8 cellular contexts compared by ENCODE assay signal in the genomic region with DNA sequence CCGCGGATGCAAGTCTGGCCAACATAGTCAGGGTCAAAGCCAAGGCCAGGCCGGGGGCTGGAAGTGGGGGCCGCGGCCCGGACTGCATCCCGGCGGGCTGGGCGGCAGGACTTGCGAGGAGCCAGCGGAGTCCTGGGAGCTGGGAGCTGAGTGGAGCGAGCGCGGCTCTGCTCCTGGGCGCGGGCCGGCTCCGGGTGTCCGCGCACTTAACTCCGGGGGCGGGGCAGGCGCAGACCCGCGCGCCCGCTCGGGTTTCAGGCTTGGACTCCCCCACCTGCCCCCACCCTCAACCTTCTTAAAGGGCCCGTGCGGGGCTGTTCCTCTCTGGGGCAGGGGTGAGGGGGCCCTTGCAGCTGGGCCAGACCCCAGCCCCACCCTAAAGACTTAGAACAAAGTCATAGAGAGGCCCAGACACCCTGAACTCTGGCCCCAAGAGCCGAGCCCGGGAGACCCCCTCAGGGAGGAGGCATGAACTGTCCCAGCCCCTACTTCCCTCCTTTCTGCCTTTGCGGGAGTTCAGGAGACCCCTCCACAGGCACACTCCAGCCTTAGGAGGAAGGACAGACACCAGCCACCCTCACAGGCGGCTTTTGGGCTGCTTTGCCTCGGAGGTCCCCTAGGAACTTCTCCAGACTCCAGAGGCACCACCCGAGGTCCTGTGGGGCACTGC. TPM values are rescaled to one million over a fixed set of nuclear protein-coding genes. Genes with fewer than 3 reads are reported as not detected.
DNase-seq lines count a peak whose midpoint lies in the region; ATAC-seq, FAIRE-seq and TF ChIP-seq lines count a peak whose summit lies in the region.

A gene with protein sequence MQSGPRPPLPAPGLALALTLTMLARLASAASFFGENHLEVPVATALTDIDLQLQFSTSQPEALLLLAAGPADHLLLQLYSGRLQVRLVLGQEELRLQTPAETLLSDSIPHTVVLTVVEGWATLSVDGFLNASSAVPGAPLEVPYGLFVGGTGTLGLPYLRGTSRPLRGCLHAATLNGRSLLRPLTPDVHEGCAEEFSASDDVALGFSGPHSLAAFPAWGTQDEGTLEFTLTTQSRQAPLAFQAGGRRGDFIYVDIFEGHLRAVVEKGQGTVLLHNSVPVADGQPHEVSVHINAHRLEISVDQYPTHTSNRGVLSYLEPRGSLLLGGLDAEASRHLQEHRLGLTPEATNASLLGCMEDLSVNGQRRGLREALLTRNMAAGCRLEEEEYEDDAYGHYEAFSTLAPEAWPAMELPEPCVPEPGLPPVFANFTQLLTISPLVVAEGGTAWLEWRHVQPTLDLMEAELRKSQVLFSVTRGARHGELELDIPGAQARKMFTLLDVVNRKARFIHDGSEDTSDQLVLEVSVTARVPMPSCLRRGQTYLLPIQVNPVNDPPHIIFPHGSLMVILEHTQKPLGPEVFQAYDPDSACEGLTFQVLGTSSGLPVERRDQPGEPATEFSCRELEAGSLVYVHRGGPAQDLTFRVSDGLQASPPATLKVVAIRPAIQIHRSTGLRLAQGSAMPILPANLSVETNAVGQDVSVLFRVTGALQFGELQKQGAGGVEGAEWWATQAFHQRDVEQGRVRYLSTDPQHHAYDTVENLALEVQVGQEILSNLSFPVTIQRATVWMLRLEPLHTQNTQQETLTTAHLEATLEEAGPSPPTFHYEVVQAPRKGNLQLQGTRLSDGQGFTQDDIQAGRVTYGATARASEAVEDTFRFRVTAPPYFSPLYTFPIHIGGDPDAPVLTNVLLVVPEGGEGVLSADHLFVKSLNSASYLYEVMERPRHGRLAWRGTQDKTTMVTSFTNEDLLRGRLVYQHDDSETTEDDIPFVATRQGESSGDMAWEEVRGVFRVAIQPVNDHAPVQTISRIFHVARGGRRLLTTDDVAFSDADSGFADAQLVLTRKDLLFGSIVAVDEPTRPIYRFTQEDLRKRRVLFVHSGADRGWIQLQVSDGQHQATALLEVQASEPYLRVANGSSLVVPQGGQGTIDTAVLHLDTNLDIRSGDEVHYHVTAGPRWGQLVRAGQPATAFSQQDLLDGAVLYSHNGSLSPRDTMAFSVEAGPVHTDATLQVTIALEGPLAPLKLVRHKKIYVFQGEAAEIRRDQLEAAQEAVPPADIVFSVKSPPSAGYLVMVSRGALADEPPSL (N-terminal part only) (minus strand): TSS at position 181 of the 670 bp plus-strand sequence. CDS start 93 bp downstream, at position 88.

- H3K79me2 ChIP-seq in H9 (ENCODE audit: insufficient read depth, low read length) = no peaks in the 10 kb centered on the region
- H3K79me2 ChIP-seq in astrocyte (ENCODE audit: insufficient read depth, low read length) = peaks cover 27% of the 10 kb centered on the region

- H3K9me3 ChIP-seq in H9 (ENCODE audit: control insufficient read depth, low read depth, low read length) (no peaks in the 10 kb centered on the region), astrocyte (ENCODE audit: insufficient read depth, low read depth, low read length) (no peaks in the 10 kb centered on the region), small intestine (ENCODE audit: control insufficient read depth, low read depth) (no peaks in the 10 kb centered on the region)

- H2AFZ ChIP-seq in H9 (ENCODE audit: low read length) (peak within 1 kb of the TSS; percentile 52), astrocyte (ENCODE audit: low read depth, low read length) (peak within 1 kb of the TSS; percentile 75)

- H3K56ac ChIP-seq in H9 (ENCODE audit: insufficient read length, low read depth, low read length) = no peak within 1 kb of the TSS

- ATAC-seq in activated naive CD8-positive, alpha-beta T cell treated with anti-CD3 and anti-CD28 coated beads, Interleukin-2, amount 50 U/mL, for 24 hours = no peak
- ATAC-seq in GM21825 (IDR thresholded peaks at IDR 0.05; ENCODE audit: unreplicated experiment) = no peak

- H3K27me3 ChIP-seq in H9 (ENCODE audit: insufficient read depth, low read length) = no peaks in the 10 kb centered on the region
- no peaks in the 10 kb centered on the region for H3K27me3 ChIP-seq in astrocyte (ENCODE audit: insufficient read depth, low read length)
- peaks cover 5 to 6% of the 10 kb centered on the region in 2 donors for H3K27me3 ChIP-seq in small intestine (ENCODE audit: control insufficient read depth in 2 of 2, insufficient read depth in 2 of 2, low read length in 2 of 2)

- H3K4me3 Mint-ChIP-seq in H9 = peak within 1 kb of the TSS; percentile 47 to 72
- peak within 1 kb of the TSS; percentile 71 for H3K4me3 Mint-ChIP-seq in astrocyte (ENCODE audit: unreplicated experiment)
- H3K4me3 Mint-ChIP-seq in activated naive CD8-positive, alpha-beta T cell treated with anti-CD3 and anti-CD28 coated beads, Interleukin-2, amount 50 U/mL, for 24 hours = no peak within 1 kb of the TSS

- DNase-seq in H9 (peak; percentile 57), astrocyte (ENCODE audit: low read depth) (peak; percentile 68), small intestine (no peak), 8988T (no peak), NCI-H1694 (lab: John Stamatoyannopoulos, UW) (no peak)
- DNase-seq in activated naive CD8-positive, alpha-beta T cell treated with anti-CD3 and anti-CD28 coated beads, Interleukin-2, amount 50 U/mL, for 24 hours = no peak

- FAIRE-seq in astrocyte (lab: Jason Lieb, UNC) (no peak), small intestine (lab: Jason Lieb, UNC) (no peak)

- peak within 1 kb of the TSS; percentile 17; the same call in 1 of the 2 replicates for H3K14ac ChIP-seq in H9 (ENCODE audit: insufficient read depth, low read length)

- H3K4me1 ChIP-seq in H9 (ENCODE audit: insufficient read depth, low read length) (peaks cover 8% of the 10 kb centered on the region), astrocyte (ENCODE audit: insufficient read depth, low read length) (peaks cover 21% of the 10 kb centered on the region), small intestine (ENCODE audit: control insufficient read depth in 2 of 2, insufficient read depth in 1 of 2, low read depth in 1 of 2, low read length in 1 of 2) (no peaks in the 10 kb centered on the region)

- no peak within 1 kb of the TSS for H2BK5ac ChIP-seq in H9 (ENCODE audit: insufficient read length, low read length)

- H3K4ac ChIP-seq in H9 (ENCODE audit: low read depth, low read length) = no peak within 1 kb of the TSS

- H3K9ac ChIP-seq in H9 (ENCODE audit: extremely low read depth, insufficient read length, low read length) (no peak within 1 kb of the TSS), astrocyte (ENCODE audit: low read length) (peak within 1 kb of the TSS; percentile 90)

- peak within 1 kb of the TSS in 1 of 3 experiments; percentile 57; a peak in 2 of 7 replicates for H3K27ac Mint-ChIP-seq in H9
- peak within 1 kb of the TSS; percentile 41 for H3K27ac Mint-ChIP-seq in astrocyte (ENCODE audit: unreplicated experiment)
- H3K27ac Mint-ChIP-seq in activated naive CD8-positive, alpha-beta T cell treated with anti-CD3 and anti-CD28 coated beads, Interleukin-2, amount 50 U/mL, for 24 hours = no peak within 1 kb of the TSS

- H3K23ac ChIP-seq in H9 (ENCODE audit: insufficient read length, low read depth, low read length) = no peak within 1 kb of the TSS

- no peaks in the 10 kb centered on the region for H3K36me3 ChIP-seq in astrocyte (ENCODE audit: insufficient read depth, low read length)
- no peaks in the 10 kb centered on the region for H3K36me3 ChIP-seq in small intestine (ENCODE audit: control insufficient read depth in 2 of 2, insufficient read depth in 2 of 2, low read length in 2 of 2)

- H3K4me1 Mint-ChIP-seq in H9 (peaks cover 12 to 20% of the 10 kb centered on the region in 2 experiments), astrocyte (ENCODE audit: low read depth, unreplicated experiment) (peaks cover 13% of the 10 kb centered on the region)
- no peaks in the 10 kb centered on the region for H3K4me1 Mint-ChIP-seq in activated naive CD8-positive, alpha-beta T cell treated with anti-CD3 and anti-CD28 coated beads, Interleukin-2, amount 50 U/mL, for 24 hours

- H3K4me3 ChIP-seq in astrocyte (ENCODE audit: insufficient read depth, low read depth, low read length) (peak within 1 kb of the TSS; percentile 75), iPS-11a (ENCODE audit: low read depth, low read length) (peak within 1 kb of the TSS; percentile 20), small intestine (ENCODE audit: low read depth in 1 of 2, low read length in 2 of 2) (peak within 1 kb of the TSS; percentile 5 to 22)

- no peaks in the 10 kb centered on the region for H3K23me2 ChIP-seq in H9 (ENCODE audit: insufficient read length, low read depth, low read length, poor library complexity, severe bottlenecking)

- no peak within 1 kb of the TSS for H3K27ac ChIP-seq in H9 (ENCODE audit: insufficient read length, low read depth, low read length)
- H3K27ac ChIP-seq in astrocyte (ENCODE audit: low read depth, low read length) = peak within 1 kb of the TSS; percentile 71
- H3K27ac ChIP-seq in small intestine (ENCODE audit: low read depth in 1 of 2, low read length in 1 of 2) = peak within 1 kb of the TSS in 1 of 2 donors; percentile 81

- H4K20me1 ChIP-seq in H9 (ENCODE audit: control insufficient read depth, insufficient read depth, insufficient read length) (no peaks in the 10 kb centered on the region), astrocyte (ENCODE audit: insufficient read depth, low read length) (peaks cover 11% of the 10 kb centered on the region)

- no peak for TF ChIP-seq CTCF in H9 (conservative IDR thresholded peaks at IDR 0.05)
- no peak for TF ChIP-seq CTCF in astrocyte (IDR thresholded peaks at IDR 0.05; ENCODE audit: insufficient read depth, low read depth, low read length)

- peak within 1 kb of the TSS; percentile 36 for H2BK12ac ChIP-seq in H9 (ENCODE audit: insufficient read length, low read depth, low read length)

- H2BK20ac ChIP-seq in H9 (ENCODE audit: low read depth, low read length, poor library complexity, severe bottlenecking) = no peak within 1 kb of the TSS

- H3K4me2 ChIP-seq in H9 (ENCODE audit: insufficient read depth, insufficient read length, low read length) = peak within 1 kb of the TSS; percentile 40
- H3K4me2 ChIP-seq in astrocyte (ENCODE audit: low read length) = peak within 1 kb of the TSS; percentile 89

- no CpG with 5 or more reads among the region's 36 CpGs for WGBS in H9 (ENCODE audit: extremely low coverage, insufficient read length, low lambda C conversion rate)
- WGBS in small intestine, 3 donors = 7 to 8% (median 8%) methylated on average over 27 to 36 of the region's 36 CpGs

- peak within 1 kb of the TSS; percentile 11 for H3K18ac ChIP-seq in H9 (ENCODE audit: insufficient read length, low read depth, low read length)

- H4K91ac ChIP-seq in H9 (ENCODE audit: insufficient read length, low read depth, low read length) = no peak within 1 kb of the TSS

- H2BK15ac ChIP-seq in H9 (ENCODE audit: low read depth, low read length) = no peak within 1 kb of the TSS

- H3K27me3 Mint-ChIP-seq in H9 (ENCODE audit: low read depth) (peaks cover 28% of the 10 kb centered on the region), astrocyte (ENCODE audit: low read depth, unreplicated experiment) (peaks cover 6% of the 10 kb centered on the region)
- peaks cover 17% of the 10 kb centered on the region for H3K27me3 Mint-ChIP-seq in activated naive CD8-positive, alpha-beta T cell treated with anti-CD3 and anti-CD28 coated beads, Interleukin-2, amount 50 U/mL, for 24 hours

- no peak within 1 kb of the TSS for H4K8ac ChIP-seq in H9 (replicated peaks; ENCODE audit: insufficient read length, low read depth, low read length)

- H3K36me3 Mint-ChIP-seq in H9 (ENCODE audit: insufficient read depth in 1 of 3, low read depth in 3 of 3) = no peaks in the 10 kb centered on the region
- peaks cover 4% of the 10 kb centered on the region for H3K36me3 Mint-ChIP-seq in astrocyte (ENCODE audit: low read depth, unreplicated experiment)
- H3K36me3 Mint-ChIP-seq in activated naive CD8-positive, alpha-beta T cell treated with anti-CD3 and anti-CD28 coated beads, Interleukin-2, amount 50 U/mL, for 24 hours (ENCODE audit: low read depth) = no peaks in the 10 kb centered on the region

- no peaks in the 10 kb centered on the region for H3K79me1 ChIP-seq in H9 (ENCODE audit: insufficient read depth, low read depth, low read length, poor library complexity, severe bottlenecking)

- H4K5ac ChIP-seq in H9 (ENCODE audit: insufficient read length, low read depth, low read length) = no peak within 1 kb of the TSS

- H3T11ph ChIP-seq in H9 (ENCODE audit: low read length) = no peak within 1 kb of the TSS

- no peak within 1 kb of the TSS for H2AK5ac ChIP-seq in H9 (ENCODE audit: insufficient read length, low read length)

- H3K9me3 Mint-ChIP-seq in H9 (no peaks in the 10 kb centered on the region; a peak in 1 of 5 replicates), astrocyte (ENCODE audit: unreplicated experiment) (no peaks in the 10 kb centered on the region)
- H3K9me3 Mint-ChIP-seq in activated naive CD8-positive, alpha-beta T cell treated with anti-CD3 and anti-CD28 coated beads, Interleukin-2, amount 50 U/mL, for 24 hours = no peaks in the 10 kb centered on the region

- no peak within 1 kb of the TSS for H2BK120ac ChIP-seq in H9 (ENCODE audit: low read depth, low read length, poor library complexity, severe bottlenecking)

RNA-seq across cellular contexts. Expression of the gene that starts here (rescaled TPM):
- total RNA-seq in H9 (2021) (2.0 and 2.1 TPM in 2 replicates), astrocyte (26.9 and 47.8 TPM in 2 replicates)
- polyA plus RNA-seq in small intestine = 1 to 10 TPM in 1 of 3 donors, under 1 TPM in 2; 0.22 to 7.2 (median 0.54) TPM

Comparison
In these comparisons a context has a peak if more than half of its experiments do, and no peak if none do; other contexts are left out.
1. DNase-seq: peak in H9 (single experiment) and astrocyte (single experiment); none in small intestine (single experiment), activated naive CD8-positive, alpha-beta T cell treated with anti-CD3 and anti-CD28 coated beads, Interleukin-2, amount 50 U/mL, for 24 hours (single experiment), 8988T (single experiment) and NCI-H1694 (single experiment).
2. H3K4me3 ChIP-seq: peak in every context shown above with its lines; median percentile 75 in astrocyte; 20 in iPS-11a; 14 in small intestine.